Comparison of ENCODE assay signal across 14 cellular contexts in genomic region chr17:50642071-50642721, GRCh38. TPM values are rescaled to one million over a fixed set of nuclear protein-coding genes. Genes with fewer than 3 reads are reported as not detected.
A peak's percentile ranks its signal among the peaks of the same experiment; 100 is the strongest.
DNase-seq lines count a peak whose midpoint lies in the region; ATAC-seq and TF ChIP-seq lines count a peak whose summit lies in the region.
"Had no signal": no experiment of that assay in that cellular context is flagged by ENCODE, and none has a peak within 500 bp of the region (broad histone marks: within the 10 kb centered on the region; RNA-seq: fewer than 3 reads in every experiment).

No MANE protein-coding gene starts in this region.

- peak overlapping the region in 4 of 7 donors; percentile 63 to 82 (median 67) for H3K27ac Mint-ChIP-seq in CD14-positive monocyte
- H3K27ac Mint-ChIP-seq in neural progenitor cell: peak overlapping the region; percentile 31
- H3K27ac Mint-ChIP-seq: H9 had no signal

- TF ChIP-seq POLR2A in body of pancreas (IDR thresholded peaks at IDR 0.05): no peak

- intact Hi-C loops in CD14-positive monocyte (cut with micrococcal nuclease) (no loop called here), body of pancreas (cut with DNase I) (no loop called here)

- 79 to 84% methylated on average over 13 to 15 of the region's 15 CpGs for WGBS in body of pancreas, 2 donors

- TF ChIP-seq CTCF in CD14-positive monocyte (IDR thresholded peaks at IDR 0.05) (no peak), HEK293 (tag by site-specific recombination; IDR thresholded peaks at IDR 0.05) (no peak), body of pancreas (IDR thresholded peaks at IDR 0.05) (no peak), neural progenitor cell (IDR thresholded peaks at IDR 0.05) (no peak)

- H3K4me1 ChIP-seq in HEK293 (ENCODE audit: control insufficient read depth, insufficient read depth, low read length) (peaks cover 3% of the 10 kb centered on the region), body of pancreas (peaks cover 72% of the 10 kb centered on the region), neural progenitor cell (peaks cover 14% of the 10 kb centered on the region)

- DNase-seq in CD14-positive monocyte (ENCODE audit: low spot score) (no peak), body of pancreas (no peak), neural progenitor cell (ENCODE audit: low spot score) (no peak), NCI-H1417 treated with DMSO at 0.1 percent for 48 hours (lab: John Stamatoyannopoulos, UW) (no peak), NOMO-1 (lab: John Stamatoyannopoulos, UW; ENCODE audit: unreplicated experiment in 2 of 2) (no peak)
- no peak for DNase-seq in activated CD4-positive, alpha-beta T cell treated with anti-CD3 and anti-CD28 coated beads, Interleukin-2, amount 50 U/mL, for 4 hours
- DNase-seq: H9, MM.1S, NCI-H1105 treated with DMSO at 0.1 percent for 48 hours, NCI-H1930, NCI-H510A, NCI-H82 had no signal

- peaks cover 12 to 13% of the 10 kb centered on the region in 2 donors for H3K36me3 Mint-ChIP-seq in CD14-positive monocyte
- no peaks in the 10 kb centered on the region for H3K36me3 Mint-ChIP-seq in neural progenitor cell

- no peak overlapping the region for H3K4me3 ChIP-seq in HEK293 (ENCODE audit: low read depth, low read length)
- H3K4me3 ChIP-seq in body of pancreas: no peak overlapping the region
- H3K4me3 ChIP-seq in neural progenitor cell: no peak overlapping the region
- H3K4me3 ChIP-seq: BLaER1 had no signal

- no peak overlapping the region for H3K9ac ChIP-seq in neural progenitor cell
- H3K9ac ChIP-seq: BLaER1 had no signal

- H3K4me1 Mint-ChIP-seq in CD14-positive monocyte: peaks cover 41% of the 10 kb centered on the region
- H3K4me1 Mint-ChIP-seq in neural progenitor cell: peaks cover 17% of the 10 kb centered on the region

- ATAC-seq in body of pancreas: no peak

- no peaks in the 10 kb centered on the region for H3K9me3 ChIP-seq in HEK293 (ENCODE audit: control insufficient read depth, insufficient read depth, low read depth, low read length)
- H3K9me3 ChIP-seq in body of pancreas: no peaks in the 10 kb centered on the region
- no peaks in the 10 kb centered on the region for H3K9me3 ChIP-seq in neural progenitor cell (ENCODE audit: low read depth)
- H3K9me3 ChIP-seq: BLaER1 had no signal

- H3K4me3 Mint-ChIP-seq in CD14-positive monocyte (no peak overlapping the region), neural progenitor cell (no peak overlapping the region)
- H3K4me3 Mint-ChIP-seq: H9 had no signal

- H3K27me3 Mint-ChIP-seq in CD14-positive monocyte (ENCODE audit: low read depth in 3 of 3): peaks cover 11 to 16% (median 14%) of the 10 kb centered on the region in 3 donors
- H3K27me3 Mint-ChIP-seq in neural progenitor cell (ENCODE audit: insufficient read depth, low read depth): peaks cover 13% of the 10 kb centered on the region

- no peak overlapping the region for H3K4me2 ChIP-seq in neural progenitor cell

- no peaks in the 10 kb centered on the region for H3K79me2 ChIP-seq in neural progenitor cell (ENCODE audit: low read depth)

- POLR2A ChIA-PET in HEK293 (lab: Yijun Ruan, JAX): no interaction called here

- no peaks in the 10 kb centered on the region for H3K36me3 ChIP-seq in HEK293 (ENCODE audit: control insufficient read depth in 2 of 2, insufficient read depth in 1 of 2, low read length in 2 of 2)
- no peaks in the 10 kb centered on the region for H3K36me3 ChIP-seq in body of pancreas (replicated peaks in 1 of 2; ENCODE audit: insufficient read depth in 1 of 2, low read depth in 2 of 2)
- H3K36me3 ChIP-seq in neural progenitor cell: no peaks in the 10 kb centered on the region
- H3K36me3 ChIP-seq: BLaER1 had no signal

- H4K20me1 ChIP-seq in neural progenitor cell (ENCODE audit: low read depth): no peaks in the 10 kb centered on the region
- H4K20me1 ChIP-seq: BLaER1 had no signal

- H3K27me3 ChIP-seq in body of pancreas (no peaks in the 10 kb centered on the region), neural progenitor cell (peaks cover 11% of the 10 kb centered on the region)

- peaks cover 6% of the 10 kb centered on the region for H3F3A ChIP-seq in neural progenitor cell (ENCODE audit: low read depth)

- H3K9me3 Mint-ChIP-seq in CD14-positive monocyte: peaks cover 0 to 2% (median 0%) of the 10 kb centered on the region in 7 donors
- no peaks in the 10 kb centered on the region for H3K9me3 Mint-ChIP-seq in neural progenitor cell
- H3K9me3 Mint-ChIP-seq: H9 had no signal

- H2AFZ ChIP-seq in neural progenitor cell (replicated peaks): no peak overlapping the region

- H3K27ac ChIP-seq in HEK293 (ENCODE audit: extremely low read depth, low read depth, low read length) (no peak overlapping the region), body of pancreas (peak overlapping the region in 3 of 4 donors; percentile 82 to 89 (median 86)), neural progenitor cell (no peak overlapping the region)
- H3K27ac ChIP-seq: BLaER1 had no signal

- CTCF ChIA-PET in HEK293 (lab: Yijun Ruan, JAX): interaction anchor here (0.6 to 7.5 kb wide), 5 partner anchors 10 to 74 kb away, joined by 3 to 130 read pairs (median 3); no protein-coding TSS in a partner anchor

TF ChIP-seq in HEK293, 187 proteins besides CTCF, POLR2A, EP300 and RAD21:
- TF ChIP-seq, protein P1, sequence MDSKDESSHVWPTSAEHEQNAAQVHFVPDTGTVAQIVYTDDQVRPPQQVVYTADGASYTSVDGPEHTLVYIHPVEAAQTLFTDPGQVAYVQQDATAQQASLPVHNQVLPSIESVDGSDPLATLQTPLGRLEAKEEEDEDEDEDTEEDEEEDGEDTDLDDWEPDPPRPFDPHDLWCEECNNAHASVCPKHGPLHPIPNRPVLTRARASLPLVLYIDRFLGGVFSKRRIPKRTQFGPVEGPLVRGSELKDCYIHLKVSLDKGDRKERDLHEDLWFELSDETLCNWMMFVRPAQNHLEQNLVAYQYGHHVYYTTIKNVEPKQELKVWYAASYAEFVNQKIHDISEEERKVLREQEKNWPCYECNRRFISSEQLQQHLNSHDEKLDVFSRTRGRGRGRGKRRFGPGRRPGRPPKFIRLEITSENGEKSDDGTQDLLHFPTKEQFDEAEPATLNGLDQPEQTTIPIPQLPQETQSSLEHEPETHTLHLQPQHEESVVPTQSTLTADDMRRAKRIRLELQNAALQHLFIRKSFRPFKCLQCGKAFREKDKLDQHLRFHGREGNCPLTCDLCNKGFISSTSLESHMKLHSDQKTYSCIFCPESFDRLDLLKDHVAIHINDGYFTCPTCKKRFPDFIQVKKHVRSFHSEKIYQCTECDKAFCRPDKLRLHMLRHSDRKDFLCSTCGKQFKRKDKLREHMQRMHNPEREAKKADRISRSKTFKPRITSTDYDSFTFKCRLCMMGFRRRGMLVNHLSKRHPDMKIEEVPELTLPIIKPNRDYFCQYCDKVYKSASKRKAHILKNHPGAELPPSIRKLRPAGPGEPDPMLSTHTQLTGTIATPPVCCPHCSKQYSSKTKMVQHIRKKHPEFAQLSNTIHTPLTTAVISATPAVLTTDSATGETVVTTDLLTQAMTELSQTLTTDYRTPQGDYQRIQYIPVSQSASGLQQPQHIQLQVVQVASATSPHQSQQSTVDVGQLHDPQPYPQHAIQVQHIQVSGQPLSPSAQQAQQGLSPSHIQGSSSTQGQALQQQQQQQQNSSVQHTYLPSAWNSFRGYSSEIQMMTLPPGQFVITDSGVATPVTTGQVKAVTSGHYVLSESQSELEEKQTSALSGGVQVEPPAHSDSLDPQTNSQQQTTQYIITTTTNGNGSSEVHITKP (tag by site-specific recombination; IDR thresholded peaks at IDR 0.05): 0 out of 2 replicates have a peak, but pooled peaks have one; percentile 26
- TF ChIP-seq ZNF544 (tag by site-specific recombination; IDR thresholded peaks at IDR 0.05) (no peak), ZSCAN23 (tag by site-specific recombination; IDR thresholded peaks at IDR 0.05) (no peak)

RNA-seq across cellular contexts. Expression of gene ABCC3, which starts 7.5 kb away (rescaled TPM):
- polyA plus RNA-seq in CD14-positive monocyte: 10 to 100 TPM in 1 of 2 donors, 1 to 10 TPM in 1; 2.7 to 11.4 TPM
- total RNA-seq in body of pancreas (100 to 1,000 TPM; 130 to 163 TPM), neural progenitor cell (ENCODE audit: low replicate concordance) (0.22 TPM in 1 of 2 replicates, not detected in the other)

Comparison
In these comparisons a context has a peak if more than half of its experiments do, and no peak if none do; other contexts are left out.
1. H3K27ac ChIP-seq: peak in body of pancreas (3 of 4); none in HEK293 (single experiment) and neural progenitor cell (single experiment).
2. RNA of gene ABCC3, which starts 7.5 kb away (total RNA-seq): 130 to 163 TPM in body of pancreas; 0.22 TPM in neural progenitor cell; every median in the first group is over 100 times any median in the second.